30 cellular contexts compared by ENCODE assay signal in the genomic region with DNA sequence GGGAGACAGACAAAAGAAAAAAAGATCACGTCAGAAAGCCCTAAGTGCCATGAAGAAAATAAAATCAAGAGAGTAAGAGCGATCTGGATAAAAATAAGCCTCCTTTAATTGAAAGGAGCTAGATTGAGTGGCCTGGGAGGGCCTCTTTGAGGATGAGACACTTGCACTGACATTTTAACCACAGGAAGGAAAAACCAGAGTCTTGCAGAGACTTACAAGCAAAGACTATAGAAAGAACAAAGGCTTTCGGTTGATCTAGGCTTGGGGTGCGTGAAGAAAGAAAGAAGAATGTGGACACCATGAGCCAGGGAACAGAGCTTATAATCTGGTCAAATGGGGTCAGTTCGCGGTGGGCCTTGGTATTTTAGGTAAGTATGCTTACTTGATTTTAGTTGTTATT.
DNase-seq lines count a peak whose midpoint lies in the region; ATAC-seq and TF ChIP-seq lines count a peak whose summit lies in the region.
"Had no signal": no experiment of that assay in that cellular context is flagged by ENCODE, and none has a peak within 500 bp of the region (broad histone marks: within the 10 kb centered on the region; RNA-seq: fewer than 3 reads in every experiment).

No MANE protein-coding gene starts in this region.

- no peak for DNase-seq in activated CD4-positive, CD25-positive, alpha-beta regulatory T cell treated with anti-CD3 and anti-CD28 coated beads, Interleukin-2, amount 50 U/mL, for 72 hours
- peak; percentile 8 for DNase-seq in stimulated activated CD4-positive, alpha-beta T cell treated with anti-CD3 and anti-CD28 coated beads, Interleukin-4, amount 100 ng/mL, for 24 hours
- no peak for DNase-seq in stimulated activated CD4-positive, alpha-beta T cell treated with anti-CD3 and anti-CD28 coated beads, Interleukin-2, amount 100 ng/mL, for 48 hours
- no peak for DNase-seq in activated naive CD8-positive, alpha-beta T cell treated with anti-CD3 and anti-CD28 coated beads, Interleukin-2, amount 10 ng/mL, durations not matched to agents 7 days and 5 days
- DNase-seq in NCI-H748 treated with DMSO at 0.1 percent for 48 hours (lab: John Stamatoyannopoulos, UW), result no peak
- no peak for DNase-seq in NCI-H1048 (lab: John Stamatoyannopoulos, UW)
- DNase-seq in vagina (ENCODE audit: extremely low spot score in 2 of 2), result no peak
- DNase-seq: COR-L47, DMS79 treated with DMSO at 0.1 percent for 48 hours, islet precursor cell, MM.1S, NCI-H1436, NCI-H2107, NCI-H446, ovary, retina, SK-N-SH, small intestine, transverse colon had no signal

- H3K27me3 ChIP-seq in vagina, result no peaks in the 10 kb centered on the region
- H3K27me3 ChIP-seq: cardiac muscle cell, gastroesophageal sphincter, ovary, transverse colon had no signal

- no peak overlapping the region for H3K4me3 ChIP-seq in vagina
- H3K4me3 ChIP-seq: cardiac muscle cell, gastroesophageal sphincter, GM12878, K562, ovary, transverse colon had no signal

- peak overlapping the region; percentile 49 for H3K4me3 Mint-ChIP-seq in activated naive CD8-positive, alpha-beta T cell treated with anti-CD3 and anti-CD28 coated beads, Interleukin-2, amount 10 ng/mL, durations not matched to agents 7 days and 5 days
- H3K4me3 Mint-ChIP-seq: dendritic cell treated with granulocyte-macrophage colony-stimulating factor and Interleukin-4, amounts not matched to agents 40 ng/mL and 50 ng/mL, for 4 days; mesothelial cell of epicardium; natural killer cell treated with Interleukin-12 subunit alpha and Interleukin-12 subunit beta and Interleukin-15 and Interleukin-18, amount 100 ng/mL, for 72 hours; T-helper 2 cell treated with Interferon-gamma antibody and Interleukin-4, amounts not matched to agents 5 μg/mL and 100 μg/mL, for 36 hours had no signal

- intact Hi-C loops in vagina (cut with DNase I), result no loop called here

- H3K9me3 ChIP-seq in vagina, result no peaks in the 10 kb centered on the region
- H3K9me3 ChIP-seq: gastroesophageal sphincter, ovary, SK-N-SH, transverse colon had no signal

- no peak for TF ChIP-seq CTCF in vagina (IDR thresholded peaks at IDR 0.05)

- no peaks in the 10 kb centered on the region for H3K36me3 ChIP-seq in vagina
- H3K36me3 ChIP-seq: cardiac muscle cell, gastroesophageal sphincter, ovary, transverse colon had no signal

- no peak overlapping the region for H3K27ac ChIP-seq in vagina
- H3K27ac ChIP-seq: 22Rv1, cardiac muscle cell, gastroesophageal sphincter, ovary, transverse colon had no signal

- ATAC-seq in activated CD4-positive, CD25-positive, alpha-beta regulatory T cell treated with anti-CD3 and anti-CD28 coated beads, Interleukin-2, amount 50 U/mL, for 24 hours, result peak; percentile 63 to 83
- peak; percentile 95 for ATAC-seq in activated naive CD8-positive, alpha-beta T cell treated with anti-CD3 and anti-CD28 coated beads, Interleukin-2, amount 10 ng/mL, durations not matched to agents 7 days and 5 days (ENCODE audit: low read depth)
- ATAC-seq: gastroesophageal sphincter; GM12878; K562; natural killer cell treated with Interleukin-12 subunit alpha and Interleukin-12 subunit beta and Interleukin-15 and Interleukin-18, amount 100 ng/mL, for 72 hours had no signal

- H3K9me3 Mint-ChIP-seq in activated naive CD8-positive, alpha-beta T cell treated with anti-CD3 and anti-CD28 coated beads, Interleukin-2, amount 10 ng/mL, durations not matched to agents 7 days and 5 days, result peaks cover 6% of the 10 kb centered on the region
- H3K9me3 Mint-ChIP-seq: activated T-helper 2 cell treated with anti-CD3 and anti-CD28 coated beads, Interferon-gamma antibody, Interleukin-2, Interleukin-4, amounts not matched to agents 10 μg/mL and 5 μg/mL and 100 μg/mL, durations not matched to agents 14 hours and 24 hours and 36 hours; dendritic cell treated with granulocyte-macrophage colony-stimulating factor and Interleukin-4, amounts not matched to agents 40 ng/mL and 50 ng/mL, for 4 days; T-helper 2 cell treated with Interferon-gamma antibody and Interleukin-4, amounts not matched to agents 5 μg/mL and 100 μg/mL, for 36 hours had no signal

- H3K4me1 ChIP-seq in vagina, result no peaks in the 10 kb centered on the region
- H3K4me1 ChIP-seq: gastroesophageal sphincter, transverse colon had no signal

- H3K36me3 Mint-ChIP-seq in activated naive CD8-positive, alpha-beta T cell treated with anti-CD3 and anti-CD28 coated beads, Interleukin-2, amount 10 ng/mL, durations not matched to agents 7 days and 5 days, result peaks cover 6% of the 10 kb centered on the region
- H3K36me3 Mint-ChIP-seq: mesothelial cell of epicardium; natural killer cell treated with Interleukin-12 subunit alpha and Interleukin-12 subunit beta and Interleukin-15 and Interleukin-18, amount 100 ng/mL, for 72 hours had no signal

- no peaks in the 10 kb centered on the region for H3K27me3 Mint-ChIP-seq in activated naive CD8-positive, alpha-beta T cell treated with anti-CD3 and anti-CD28 coated beads, Interleukin-2, amount 10 ng/mL, durations not matched to agents 7 days and 5 days
- H3K27me3 Mint-ChIP-seq: dendritic cell treated with granulocyte-macrophage colony-stimulating factor and Interleukin-4, amounts not matched to agents 40 ng/mL and 50 ng/mL, for 4 days had no signal

- peaks cover 11% of the 10 kb centered on the region for H3K4me1 Mint-ChIP-seq in activated naive CD8-positive, alpha-beta T cell treated with anti-CD3 and anti-CD28 coated beads, Interleukin-2, amount 10 ng/mL, durations not matched to agents 7 days and 5 days

- H3K27ac Mint-ChIP-seq in activated naive CD8-positive, alpha-beta T cell treated with anti-CD3 and anti-CD28 coated beads, Interleukin-2, amount 10 ng/mL, durations not matched to agents 7 days and 5 days, result peak overlapping the region; percentile 14
- H3K27ac Mint-ChIP-seq: activated T-helper 2 cell treated with anti-CD3 and anti-CD28 coated beads, Interferon-gamma antibody, Interleukin-2, Interleukin-4, amounts not matched to agents 10 μg/mL and 5 μg/mL and 100 μg/mL, durations not matched to agents 14 hours and 24 hours and 36 hours; dendritic cell treated with granulocyte-macrophage colony-stimulating factor and Interleukin-4, amounts not matched to agents 40 ng/mL and 50 ng/mL, for 4 days; mesothelial cell of epicardium; natural killer cell treated with Interleukin-12 subunit alpha and Interleukin-12 subunit beta and Interleukin-15 and Interleukin-18, amount 100 ng/mL, for 72 hours; T-helper 2 cell treated with Interferon-gamma antibody and Interleukin-4, amounts not matched to agents 5 μg/mL and 100 μg/mL, for 36 hours had no signal

- POLR2A ChIA-PET in activated naive CD8-positive, alpha-beta T cell treated with anti-CD3 and anti-CD28 coated beads, Interleukin-2, amount 10 ng/mL, durations not matched to agents 7 days and 5 days (lab: Charles Lee), result interaction anchor here (1.2 kb wide), 1 partner anchor 275 kb away, joined by 5 read pairs; no protein-coding TSS in a partner anchor

- TF ChIP-seq POLR2A in vagina (IDR thresholded peaks at IDR 0.05), result no peak
